27 cellular contexts compared by ENCODE assay signal in the genomic region with DNA sequence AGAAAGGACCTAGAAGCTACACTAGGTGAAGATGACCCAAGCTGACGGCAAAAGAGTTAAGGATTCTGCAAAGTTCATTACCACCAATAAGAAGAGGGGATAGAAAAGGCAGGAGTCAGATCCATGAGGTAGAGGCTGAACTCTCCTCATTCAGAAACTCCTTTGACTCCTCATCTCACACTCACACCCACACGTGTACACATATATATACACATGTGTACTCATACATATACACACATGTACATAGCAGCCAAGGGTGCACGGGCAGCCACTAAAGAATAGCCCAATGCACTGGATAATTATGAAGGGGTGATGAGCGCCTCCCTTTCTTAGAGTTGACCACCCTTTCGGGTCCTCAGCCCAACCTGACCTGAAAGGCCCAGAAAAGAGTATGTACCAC.
"Had no signal": no experiment of that assay in that cellular context is flagged by ENCODE, and none has a peak within 500 bp of the region (broad histone marks: within the 10 kb centered on the region; RNA-seq: fewer than 3 reads in every experiment).

No MANE protein-coding gene starts in this region.

- H3K4me1 ChIP-seq: colonic mucosa, esophagus squamous epithelium, foreskin keratinocyte, gastrocnemius medialis, gastroesophageal sphincter had no signal

- H3K4me3 ChIP-seq: colonic mucosa, coronary artery, dorsolateral prefrontal cortex, esophagus squamous epithelium, gastrocnemius medialis, gastroesophageal sphincter, heart left ventricle, heart right ventricle had no signal

- H3K36me3 ChIP-seq: colonic mucosa, esophagus squamous epithelium, gastrocnemius medialis, gastroesophageal sphincter, heart left ventricle, heart right ventricle had no signal

- ATAC-seq: effector memory CD8-positive, alpha-beta T cell; esophagus mucosa; foreskin keratinocyte; gastrocnemius medialis; gastroesophageal sphincter; heart left ventricle; heart right ventricle had no signal

- H3K27me3 ChIP-seq: colonic mucosa, esophagus squamous epithelium, foreskin keratinocyte, gastrocnemius medialis, gastroesophageal sphincter, heart left ventricle, heart right ventricle had no signal

- H3K27ac ChIP-seq: colonic mucosa, coronary artery, dorsolateral prefrontal cortex, epithelial cell of prostate, esophagus squamous epithelium, foreskin keratinocyte, gastrocnemius medialis, gastroesophageal sphincter, heart left ventricle, heart right ventricle had no signal

- FAIRE-seq: colon, endometrium, endothelial cell of umbilical vein, frontal cortex had no signal

- H3K9me3 ChIP-seq: colonic mucosa, esophagus squamous epithelium, gastrocnemius medialis, gastroesophageal sphincter, heart left ventricle, heart right ventricle had no signal

- DNase-seq: colonic mucosa; cortex of kidney; dermis blood vessel endothelial cell; dorsolateral prefrontal cortex; effector CD4-positive, alpha-beta T cell; effector CD8-positive, alpha-beta T cell; effector memory CD4-positive, alpha-beta T cell; effector memory CD8-positive, alpha-beta T cell; endodermal cell; erythroblast; esophagus squamous epithelium; foreskin fibroblast; foreskin keratinocyte; foreskin melanocyte; gastrocnemius medialis; glutamatergic neuron; head of caudate nucleus; heart left ventricle; heart right ventricle had no signal
